ENCODE assay signal across 1 cellular context in genomic region chr16:8859913-8860881, GRCh38.
TF ChIP-seq lines count a peak whose summit lies in the region.

No MANE protein-coding gene starts in this region.

TF ChIP-seq in HepG2, 621 proteins besides CTCF, POLR2A, EP300 and RAD21 (continued from another document and continues in another):
- peak; percentile 91 for TF ChIP-seq ZBED4 (CRISPR knock-in tag; IDR thresholded peaks at IDR 0.05; ENCODE audit: borderline replicate concordance)
- TF ChIP-seq SETDB1 (CRISPR knock-in tag; IDR thresholded peaks at IDR 0.05; ENCODE audit: borderline replicate concordance), result no peak
- TF ChIP-seq MAFK (conservative IDR thresholded peaks at IDR 0.05 in 1 of 2, IDR thresholded peaks at IDR 0.05 in 1 of 2; ENCODE audit: low read length in 2 of 2), result no peak
- TF ChIP-seq RBM22 (optimal IDR thresholded peaks at IDR 0.05; ENCODE audit: low read length), result peak; percentile 98
- TF ChIP-seq SP140L (CRISPR knock-in tag; IDR thresholded peaks at IDR 0.05; ENCODE audit: borderline replicate concordance), result peak; percentile 88; the same call in 1 of the 2 replicates
- TF ChIP-seq, protein P1, sequence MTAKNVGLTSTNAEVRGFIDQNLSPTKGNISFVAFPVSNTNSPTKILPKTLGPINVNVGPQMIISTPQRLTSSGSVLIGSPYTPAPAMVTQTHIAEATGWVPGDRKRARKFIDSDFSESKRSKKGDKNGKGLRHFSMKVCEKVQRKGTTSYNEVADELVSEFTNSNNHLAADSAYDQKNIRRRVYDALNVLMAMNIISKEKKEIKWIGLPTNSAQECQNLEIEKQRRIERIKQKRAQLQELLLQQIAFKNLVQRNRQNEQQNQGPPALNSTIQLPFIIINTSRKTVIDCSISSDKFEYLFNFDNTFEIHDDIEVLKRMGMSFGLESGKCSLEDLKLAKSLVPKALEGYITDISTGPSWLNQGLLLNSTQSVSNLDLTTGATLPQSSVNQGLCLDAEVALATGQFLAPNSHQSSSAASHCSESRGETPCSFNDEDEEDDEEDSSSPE (CRISPR knock-in tag; IDR thresholded peaks at IDR 0.05), result peak; percentile 96
- TF ChIP-seq MLXIP (CRISPR knock-in tag; IDR thresholded peaks at IDR 0.05; ENCODE audit: borderline replicate concordance), result no peak
- peak; percentile 43; the same call in 1 of the 2 replicates for TF ChIP-seq ZNF362 (CRISPR knock-in tag; IDR thresholded peaks at IDR 0.05; ENCODE audit: borderline replicate concordance)
- TF ChIP-seq ZFP37 (CRISPR knock-in tag; IDR thresholded peaks at IDR 0.05; ENCODE audit: borderline replicate concordance), result peak; percentile 21; the same call in 1 of the 2 replicates
- TF ChIP-seq, protein P2, sequence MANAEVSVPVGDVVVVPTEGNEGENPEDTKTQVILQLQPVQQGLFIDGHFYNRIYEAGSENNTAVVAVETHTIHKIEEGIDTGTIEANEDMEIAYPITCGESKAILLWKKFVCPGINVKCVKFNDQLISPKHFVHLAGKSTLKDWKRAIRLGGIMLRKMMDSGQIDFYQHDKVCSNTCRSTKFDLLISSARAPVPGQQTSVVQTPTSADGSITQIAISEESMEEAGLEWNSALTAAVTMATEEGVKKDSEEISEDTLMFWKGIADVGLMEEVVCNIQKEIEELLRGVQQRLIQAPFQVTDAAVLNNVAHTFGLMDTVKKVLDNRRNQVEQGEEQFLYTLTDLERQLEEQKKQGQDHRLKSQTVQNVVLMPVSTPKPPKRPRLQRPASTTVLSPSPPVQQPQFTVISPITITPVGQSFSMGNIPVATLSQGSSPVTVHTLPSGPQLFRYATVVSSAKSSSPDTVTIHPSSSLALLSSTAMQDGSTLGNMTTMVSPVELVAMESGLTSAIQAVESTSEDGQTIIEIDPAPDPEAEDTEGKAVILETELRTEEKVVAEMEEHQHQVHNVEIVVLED (CRISPR knock-in tag; IDR thresholded peaks at IDR 0.05; ENCODE audit: borderline replicate concordance), result peak; percentile 60; the same call in 1 of the 2 replicates
- TF ChIP-seq ZNF883 (CRISPR knock-in tag; IDR thresholded peaks at IDR 0.05; ENCODE audit: not compliant biosample characterization), result peak; percentile 52
- no peak for TF ChIP-seq ZNF577 (CRISPR knock-in tag; IDR thresholded peaks at IDR 0.05; ENCODE audit: borderline replicate concordance, low read depth)
- TF ChIP-seq MTA3 (CRISPR knock-in tag; IDR thresholded peaks at IDR 0.05), result no peak
- TF ChIP-seq GLI4 (CRISPR knock-in tag; IDR thresholded peaks at IDR 0.05; ENCODE audit: borderline replicate concordance), result peak; percentile 66; the same call in 1 of the 2 replicates
- no peak for TF ChIP-seq ZFP62 (CRISPR knock-in tag; IDR thresholded peaks at IDR 0.05)
- peak; percentile 68; the same call in 1 of the 2 replicates for TF ChIP-seq ZNF556 (CRISPR knock-in tag; IDR thresholded peaks at IDR 0.05; ENCODE audit: borderline replicate concordance)
- no peak; the same call in 1 of the 2 replicates for TF ChIP-seq ZNF263 (CRISPR knock-in tag; IDR thresholded peaks at IDR 0.05)
- peak; percentile 95 for TF ChIP-seq REPIN1 (CRISPR knock-in tag; IDR thresholded peaks at IDR 0.05; ENCODE audit: borderline replicate concordance, low read depth)
- no peak for TF ChIP-seq FOXA1 (IDR thresholded peaks at IDR 0.05)
- peak; percentile 80 for TF ChIP-seq FOXA1 (CRISPR knock-in tag; IDR thresholded peaks at IDR 0.05)
- no peak for TF ChIP-seq TAF15 (IDR thresholded peaks at IDR 0.05; ENCODE audit: low read depth, low read length, poor library complexity, severe bottlenecking)
- peak; percentile 66; the same call in 1 of the 2 replicates for TF ChIP-seq TOE1 (CRISPR knock-in tag; IDR thresholded peaks at IDR 0.05)
- TF ChIP-seq ZNF773 (CRISPR knock-in tag; IDR thresholded peaks at IDR 0.05; ENCODE audit: borderline replicate concordance), result peak; percentile 55; the same call in 1 of the 2 replicates
- TF ChIP-seq ZNF598 (CRISPR knock-in tag; IDR thresholded peaks at IDR 0.05; ENCODE audit: borderline replicate concordance), result no peak
- no peak for TF ChIP-seq SIN3B (IDR thresholded peaks at IDR 0.05; ENCODE audit: low read length)
- TF ChIP-seq NFE2L1 (CRISPR knock-in tag; IDR thresholded peaks at IDR 0.05; ENCODE audit: borderline replicate concordance), result no peak
- TF ChIP-seq ZNF670 (CRISPR knock-in tag; IDR thresholded peaks at IDR 0.05; ENCODE audit: borderline replicate concordance), result 0 out of 2 replicates have a peak, but pooled peaks have one; percentile 75
- TF ChIP-seq RAD51 (IDR thresholded peaks at IDR 0.05; ENCODE audit: borderline replicate concordance), result no peak
- TF ChIP-seq FOXO1 (CRISPR knock-in tag; IDR thresholded peaks at IDR 0.05), result peak; percentile 93
- peak; percentile 87 for TF ChIP-seq ZNF430 (CRISPR knock-in tag; IDR thresholded peaks at IDR 0.05)
- no peak for TF ChIP-seq ZNF720 (CRISPR knock-in tag; IDR thresholded peaks at IDR 0.05)
- TF ChIP-seq HMGXB3 (CRISPR knock-in tag; IDR thresholded peaks at IDR 0.05; ENCODE audit: borderline replicate concordance), result peak; percentile 87
- TF ChIP-seq RFX3 (CRISPR knock-in tag; IDR thresholded peaks at IDR 0.05), result no peak
- TF ChIP-seq, protein P3, sequence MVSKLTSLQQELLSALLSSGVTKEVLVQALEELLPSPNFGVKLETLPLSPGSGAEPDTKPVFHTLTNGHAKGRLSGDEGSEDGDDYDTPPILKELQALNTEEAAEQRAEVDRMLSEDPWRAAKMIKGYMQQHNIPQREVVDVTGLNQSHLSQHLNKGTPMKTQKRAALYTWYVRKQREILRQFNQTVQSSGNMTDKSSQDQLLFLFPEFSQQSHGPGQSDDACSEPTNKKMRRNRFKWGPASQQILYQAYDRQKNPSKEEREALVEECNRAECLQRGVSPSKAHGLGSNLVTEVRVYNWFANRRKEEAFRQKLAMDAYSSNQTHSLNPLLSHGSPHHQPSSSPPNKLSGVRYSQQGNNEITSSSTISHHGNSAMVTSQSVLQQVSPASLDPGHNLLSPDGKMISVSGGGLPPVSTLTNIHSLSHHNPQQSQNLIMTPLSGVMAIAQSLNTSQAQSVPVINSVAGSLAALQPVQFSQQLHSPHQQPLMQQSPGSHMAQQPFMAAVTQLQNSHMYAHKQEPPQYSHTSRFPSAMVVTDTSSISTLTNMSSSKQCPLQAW (CRISPR knock-in tag; IDR thresholded peaks at IDR 0.05), result peak; percentile 88
- TF ChIP-seq ZNF75D (CRISPR knock-in tag; IDR thresholded peaks at IDR 0.05; ENCODE audit: borderline replicate concordance), result no peak
- peak; percentile 78 for TF ChIP-seq HNF4A (CRISPR knock-in tag; IDR thresholded peaks at IDR 0.05)
- peak; percentile 45 for TF ChIP-seq ZNF18 (CRISPR knock-in tag; IDR thresholded peaks at IDR 0.05; ENCODE audit: insufficient replicate concordance)
- no peak for TF ChIP-seq ZNF207 (IDR thresholded peaks at IDR 0.05; ENCODE audit: borderline replicate concordance)
- TF ChIP-seq ZNF674 (CRISPR knock-in tag; IDR thresholded peaks at IDR 0.05; ENCODE audit: low read depth), result no peak
